ENCODE assay signal across 22 cellular contexts in genomic region chr3:8553405-8553804, GRCh38.
"Had no signal": no experiment of that assay in that cellular context is flagged by ENCODE, and none has a peak within 500 bp of the region (broad histone marks: within the 10 kb centered on the region; RNA-seq: fewer than 3 reads in every experiment).

No MANE protein-coding gene starts in this region.

- H3K9ac ChIP-seq: parathyroid adenoma had no signal

- H3K4me3 ChIP-seq: adrenal gland, cardiac muscle cell, dorsolateral prefrontal cortex, sigmoid colon, SJSA1 had no signal

- H3K27ac Mint-ChIP-seq: activated CD4-positive, alpha-beta T cell treated with anti-CD3 and anti-CD28 coated beads, Interleukin-2, amount 10 ng/mL, durations not matched to agents 7 days and 5 days; activated naive CD4-positive, alpha-beta T cell treated with anti-CD3 and anti-CD28 coated beads, Interleukin-2, amount 50 U/mL, for 24 hours; naive B cell; T-helper 1 cell treated with Interleukin-12 subunit alpha and Interleukin-12 subunit beta and Interleukin-4 antibody, amounts not matched to agents 30 μg/mL and 1 μg/mL, for 36 hours; type B pancreatic cell had no signal

- H3K36me3 ChIP-seq: cardiac muscle cell, neutrophil, sigmoid colon, SJSA1 had no signal

- H3K27ac ChIP-seq: cardiac muscle cell, dorsolateral prefrontal cortex, neutrophil, parathyroid adenoma, sigmoid colon, SJSA1 had no signal

- H2AFZ ChIP-seq: parathyroid adenoma had no signal

- H3K36me3 Mint-ChIP-seq: activated naive CD4-positive, alpha-beta T cell treated with anti-CD3 and anti-CD28 coated beads, Interleukin-2, amount 50 U/mL, for 24 hours; naive B cell had no signal

- ATAC-seq: activated CD4-positive, CD25-positive, alpha-beta regulatory T cell treated with anti-CD3 and anti-CD28 coated beads, Interleukin-2, amount 50 U/mL, for 24 hours; left colon had no signal

- DNase-seq: activated CD4-positive, alpha-beta T cell treated with anti-CD3 and anti-CD28 coated beads, Interleukin-2, amount 10 ng/mL, durations not matched to agents 7 days and 5 days; activated CD8-positive, alpha-beta memory T cell treated with anti-CD3 and anti-CD28 coated beads, Interleukin-2, amount 50 U/mL, for 48 hours; activated effector memory CD4-positive, alpha-beta T cell treated with anti-CD3 and anti-CD28 coated beads, Interleukin-2, amount 50 U/mL, for 16 hours; activated T-cell treated with anti-CD3 and anti-CD28 coated beads, Interleukin-2, amount 50 U/mL, for 48 hours; adrenal gland; dorsolateral prefrontal cortex; hippocampal formation; left colon; midbrain; naive B cell; sigmoid colon; stimulated activated CD8-positive, alpha-beta memory T cell treated with anti-CD3 and anti-CD28 coated beads, Interleukin-4, amount 100 ng/mL, for 48 hours; stimulated activated naive CD4-positive, alpha-beta T cell; substantia nigra had no signal

- H3K4me1 Mint-ChIP-seq: activated CD4-positive, alpha-beta T cell treated with anti-CD3 and anti-CD28 coated beads, Interleukin-2, amount 10 ng/mL, durations not matched to agents 7 days and 5 days; activated naive CD4-positive, alpha-beta T cell treated with anti-CD3 and anti-CD28 coated beads, Interleukin-2, amount 50 U/mL, for 24 hours; naive B cell had no signal

- H3K27me3 ChIP-seq: adrenal gland, cardiac muscle cell, dorsolateral prefrontal cortex, neutrophil, sigmoid colon, SJSA1 had no signal

- H3K4me1 ChIP-seq: parathyroid adenoma, sigmoid colon had no signal

- H3K9me3 Mint-ChIP-seq: activated CD4-positive, alpha-beta T cell treated with anti-CD3 and anti-CD28 coated beads, Interleukin-2, amount 10 ng/mL, durations not matched to agents 7 days and 5 days; activated naive CD4-positive, alpha-beta T cell treated with anti-CD3 and anti-CD28 coated beads, Interleukin-2, amount 50 U/mL, for 24 hours; T-helper 1 cell treated with Interleukin-12 subunit alpha and Interleukin-12 subunit beta and Interleukin-4 antibody, amounts not matched to agents 30 μg/mL and 1 μg/mL, for 36 hours; type B pancreatic cell had no signal

- H3K4me3 Mint-ChIP-seq: activated CD4-positive, alpha-beta T cell treated with anti-CD3 and anti-CD28 coated beads, Interleukin-2, amount 10 ng/mL, durations not matched to agents 7 days and 5 days; activated naive CD4-positive, alpha-beta T cell treated with anti-CD3 and anti-CD28 coated beads, Interleukin-2, amount 50 U/mL, for 24 hours; naive B cell; T-helper 1 cell treated with Interleukin-12 subunit alpha and Interleukin-12 subunit beta and Interleukin-4 antibody, amounts not matched to agents 30 μg/mL and 1 μg/mL, for 36 hours; type B pancreatic cell had no signal

- H3K27me3 Mint-ChIP-seq: activated CD4-positive, alpha-beta T cell treated with anti-CD3 and anti-CD28 coated beads, Interleukin-2, amount 10 ng/mL, durations not matched to agents 7 days and 5 days; naive B cell; type B pancreatic cell had no signal

- H3K9me3 ChIP-seq: adrenal gland, neutrophil, sigmoid colon, SJSA1 had no signal
